10 cellular contexts compared by ENCODE assay signal in the genomic region with DNA sequence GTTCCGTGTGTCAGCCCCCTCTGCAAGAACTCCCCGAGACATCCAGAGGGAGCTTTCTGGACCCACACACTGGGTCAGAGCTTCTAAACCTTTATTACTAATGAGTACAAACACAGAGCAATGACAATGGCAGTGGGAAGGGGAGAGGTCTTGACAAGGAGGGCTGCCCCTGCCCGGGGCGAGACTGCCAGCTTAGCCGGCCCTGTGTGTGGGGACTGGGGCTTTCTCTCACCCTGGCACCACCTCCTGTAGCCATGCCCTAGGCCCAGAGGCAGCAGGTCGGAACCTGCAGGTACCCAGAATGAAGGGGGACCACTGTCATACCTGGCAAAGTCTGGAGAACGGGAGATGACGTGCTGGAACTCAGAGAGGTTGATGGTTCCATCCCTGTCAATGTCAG. TPM values are rescaled to one million over a fixed set of nuclear protein-coding genes. Genes with fewer than 3 reads are reported as not detected.
A peak's percentile ranks its signal among the peaks of the same experiment; 100 is the strongest.
DNase-seq lines count a peak whose midpoint lies in the region; ATAC-seq, FAIRE-seq and TF ChIP-seq lines count a peak whose summit lies in the region.
"Had no signal": no experiment of that assay in that cellular context is flagged by ENCODE, and none has a peak within 500 bp of the region (broad histone marks: within the 10 kb centered on the region; RNA-seq: fewer than 3 reads in every experiment).

No MANE protein-coding gene starts in this region.

- H3K27ac ChIP-seq in DOHH2 (ENCODE audit: low read depth, low read length) (no peak overlapping the region; the same call in 1 of the 2 replicates), RWPE1 (peak overlapping the region; percentile 94), skeletal muscle tissue (ENCODE audit: low read depth, low read length) (no peak overlapping the region), ascending aorta (no peak overlapping the region)

- peak overlapping the region; percentile 100 for H3K4me2 ChIP-seq in DOHH2 (ENCODE audit: low read length)

- no peak for FAIRE-seq in RCC 7860 (lab: Jason Lieb, UNC)

- H3K27me3 ChIP-seq in DOHH2 (ENCODE audit: control insufficient read depth, low read length): no peaks in the 10 kb centered on the region
- no peaks in the 10 kb centered on the region for H3K27me3 ChIP-seq in skeletal muscle tissue (ENCODE audit: control insufficient read depth in 3 of 3, insufficient read depth in 3 of 3, low read length in 3 of 3)
- H3K27me3 ChIP-seq in ascending aorta: no peaks in the 10 kb centered on the region

- peak; percentile 0 for ATAC-seq in esophagus mucosa

- 0 out of 2 replicates have a peak, but pooled peaks cover 2% of the 10 kb centered on the region for H3F3A ChIP-seq in DOHH2 (ENCODE audit: control insufficient read depth, insufficient read depth)

- intact Hi-C loops in ascending aorta (cut with DNase I): loop anchor here (10.0 kb wide), 2 partner anchors 226 to 566 kb away; a partner anchor contains a TSS

- H3K9ac ChIP-seq in skeletal muscle tissue (ENCODE audit: low read depth in 1 of 3, low read length in 3 of 3): peak overlapping the region in 2 of 3 donors; percentile 59 to 74

- H3K4me1 ChIP-seq in DOHH2 (ENCODE audit: control insufficient read depth, low read length) (peaks cover 35% of the 10 kb centered on the region), skeletal muscle tissue (ENCODE audit: control insufficient read depth in 3 of 3, insufficient read depth in 3 of 3, low read length in 3 of 3) (peaks cover 36 to 49% (median 37%) of the 10 kb centered on the region in 3 donors), ascending aorta (peaks cover 0 to 22% of the 10 kb centered on the region in 2 donors)

- no peaks in the 10 kb centered on the region for H3K9me2 ChIP-seq in DOHH2 (replicated peaks; ENCODE audit: control insufficient read depth, low read length)

- CTCF ChIA-PET in RWPE1 (lab: Yijun Ruan, JAX): interaction anchor here (0.6 kb wide), 1 partner anchor 8 kb away, joined by 3 read pairs; no protein-coding TSS in a partner anchor

- H3K9me3 ChIP-seq in DOHH2 (ENCODE audit: control insufficient read depth, insufficient read depth, low read length): no peaks in the 10 kb centered on the region
- no peaks in the 10 kb centered on the region for H3K9me3 ChIP-seq in skeletal muscle tissue (ENCODE audit: control insufficient read depth in 3 of 3, low read length in 3 of 3)
- H3K9me3 ChIP-seq in ascending aorta: no peaks in the 10 kb centered on the region

- H3K4me3 ChIP-seq in DOHH2 (ENCODE audit: low read length) (peak overlapping the region; percentile 96), skeletal muscle tissue (ENCODE audit: low read length in 3 of 3) (peak overlapping the region in 1 of 3 donors; percentile 56), ascending aorta (no peak overlapping the region)

- no peaks in the 10 kb centered on the region for H4K20me1 ChIP-seq in DOHH2 (ENCODE audit: control insufficient read depth, insufficient read depth, low read depth, low read length)

- POLR2A ChIA-PET in RWPE1 (lab: Yijun Ruan, JAX; ENCODE audit: low non-redundant PET): no interaction called here

- no peak for DNase-seq in RWPE1 (ENCODE audit: low spot score)
- no peak for DNase-seq in ascending aorta (ENCODE audit: low spot score in 2 of 2)
- no peak for DNase-seq in dedifferentiated amniotic fluid mesenchymal stem cell (ENCODE audit: extremely low spot score)
- DNase-seq in RCC 7860 (ENCODE audit: low spot score): no peak
- DNase-seq: GF-D8, H9 had no signal

- no peak for TF ChIP-seq CTCF in DOHH2 (IDR thresholded peaks at IDR 0.05; ENCODE audit: low read depth, low read length, poor library complexity, severe bottlenecking)
- no peak for TF ChIP-seq CTCF in RWPE1 (conservative IDR thresholded peaks at IDR 0.05; ENCODE audit: low read depth)
- TF ChIP-seq CTCF in ascending aorta (IDR thresholded peaks at IDR 0.05): no peak

- peaks cover 29% of the 10 kb centered on the region for H3K79me2 ChIP-seq in DOHH2 (ENCODE audit: control insufficient read depth, low read length)

- peaks cover 41% of the 10 kb centered on the region for H3K36me3 ChIP-seq in DOHH2 (ENCODE audit: control insufficient read depth, low read length)
- peaks cover 27 to 42% (median 35%) of the 10 kb centered on the region in 3 donors for H3K36me3 ChIP-seq in skeletal muscle tissue (ENCODE audit: control insufficient read depth in 3 of 3, insufficient read depth in 3 of 3, low read length in 3 of 3)
- H3K36me3 ChIP-seq in ascending aorta: peaks cover 34 to 44% of the 10 kb centered on the region in 2 donors

RNA-seq across cellular contexts. Expression of a gene that starts 3.1 kb away (rescaled TPM):
- total RNA-seq in esophagus mucosa (118 TPM), skeletal muscle tissue (7.8 TPM), ascending aorta (50.9 TPM)

RNA-seq across cellular contexts. Expression of a gene that starts 3.4 kb away (rescaled TPM):
- 6.5 TPM for total RNA-seq in esophagus mucosa
- total RNA-seq in skeletal muscle tissue: 3.1 TPM
- 2.2 TPM for total RNA-seq in ascending aorta

RNA-seq across cellular contexts. Expression of a gene that starts 18.7 kb away (rescaled TPM):
- total RNA-seq in esophagus mucosa (not detected), skeletal muscle tissue (not detected), ascending aorta (not detected)
- total RNA-seq: H9, kidney epithelial cell had no signal

RNA-seq across cellular contexts. Expression of a gene that starts 29.5 kb away (rescaled TPM):
- total RNA-seq in esophagus mucosa: 216 TPM
- total RNA-seq in skeletal muscle tissue: 7.8 TPM
- total RNA-seq in ascending aorta: 51.2 TPM

RNA-seq across cellular contexts. Expression of a gene that starts 34.9 kb away (rescaled TPM):
- total RNA-seq in esophagus mucosa (41.0 TPM), skeletal muscle tissue (67.3 TPM), ascending aorta (58.0 TPM)
